Comparison of ENCODE assay signal across 8 cellular contexts in genomic region chr4:8199594-8200301, GRCh38. TPM values are rescaled to one million over a fixed set of nuclear protein-coding genes. Genes with fewer than 3 reads are reported as not detected.
DNase-seq lines count a peak whose midpoint lies in the region; ATAC-seq and TF ChIP-seq lines count a peak whose summit lies in the region.

No MANE protein-coding gene starts in this region.

- H3K4me3 ChIP-seq in right atrium auricular region = peak overlapping the region; percentile 45 to 48

- H3K4me1 Mint-ChIP-seq in HFFc6 (ENCODE audit: low read depth) = peaks cover 14% of the 10 kb centered on the region
- peaks cover 48% of the 10 kb centered on the region for H3K4me1 Mint-ChIP-seq in activated T-cell treated with anti-CD3 and anti-CD28 coated beads, Interleukin-2, amount 50 U/mL, for 24 hours (ENCODE audit: low read depth)
- peaks cover 37% of the 10 kb centered on the region for H3K4me1 Mint-ChIP-seq in stimulated activated naive CD8-positive, alpha-beta T cell treated with anti-CD3 and anti-CD28 coated beads, Interleukin-15, Interleukin-2, amounts not matched to agents 100 ng/mL and 50 ng/mL, for 24 hours (ENCODE audit: low read depth)

- no peak for ATAC-seq in GM21447 (IDR thresholded peaks at IDR 0.05; ENCODE audit: unreplicated experiment)

- peaks cover 15% of the 10 kb centered on the region for H3K27me3 Mint-ChIP-seq in HFFc6 (ENCODE audit: insufficient read depth)
- no peaks in the 10 kb centered on the region for H3K27me3 Mint-ChIP-seq in activated T-cell treated with anti-CD3 and anti-CD28 coated beads, Interleukin-2, amount 50 U/mL, for 24 hours
- H3K27me3 Mint-ChIP-seq in stimulated activated naive CD8-positive, alpha-beta T cell treated with anti-CD3 and anti-CD28 coated beads, Interleukin-15, Interleukin-2, amounts not matched to agents 100 ng/mL and 50 ng/mL, for 24 hours = no peaks in the 10 kb centered on the region

- DNase-seq in HFFc6 (no peak), right atrium auricular region (ENCODE audit: low spot score) (no peak), NCI-H2107 (lab: John Stamatoyannopoulos, UW) (no peak), LoVo (ENCODE audit: low spot score) (no peak), DMS 273 (lab: John Stamatoyannopoulos, UW; ENCODE audit: unreplicated experiment) (no peak)
- DNase-seq in activated T-cell treated with anti-CD3 and anti-CD28 coated beads, Interleukin-2, amount 50 U/mL, for 24 hours = peak; percentile 50

- H3K27ac Mint-ChIP-seq in HFFc6 = no peak overlapping the region
- peak overlapping the region; percentile 87 for H3K27ac Mint-ChIP-seq in activated T-cell treated with anti-CD3 and anti-CD28 coated beads, Interleukin-2, amount 50 U/mL, for 24 hours
- H3K27ac Mint-ChIP-seq in stimulated activated naive CD8-positive, alpha-beta T cell treated with anti-CD3 and anti-CD28 coated beads, Interleukin-15, Interleukin-2, amounts not matched to agents 100 ng/mL and 50 ng/mL, for 24 hours = peak overlapping the region; percentile 67

- no peaks in the 10 kb centered on the region for H3K9me3 Mint-ChIP-seq in HFFc6
- no peaks in the 10 kb centered on the region for H3K9me3 Mint-ChIP-seq in activated T-cell treated with anti-CD3 and anti-CD28 coated beads, Interleukin-2, amount 50 U/mL, for 24 hours
- no peaks in the 10 kb centered on the region for H3K9me3 Mint-ChIP-seq in stimulated activated naive CD8-positive, alpha-beta T cell treated with anti-CD3 and anti-CD28 coated beads, Interleukin-15, Interleukin-2, amounts not matched to agents 100 ng/mL and 50 ng/mL, for 24 hours

- H3K36me3 Mint-ChIP-seq in HFFc6 (ENCODE audit: low read depth) = no peaks in the 10 kb centered on the region
- no peaks in the 10 kb centered on the region for H3K36me3 Mint-ChIP-seq in activated T-cell treated with anti-CD3 and anti-CD28 coated beads, Interleukin-2, amount 50 U/mL, for 24 hours (ENCODE audit: low read depth)
- H3K36me3 Mint-ChIP-seq in stimulated activated naive CD8-positive, alpha-beta T cell treated with anti-CD3 and anti-CD28 coated beads, Interleukin-15, Interleukin-2, amounts not matched to agents 100 ng/mL and 50 ng/mL, for 24 hours (ENCODE audit: low read depth) = no peaks in the 10 kb centered on the region

- H3K27me3 ChIP-seq in right atrium auricular region = no peaks in the 10 kb centered on the region

- no peaks in the 10 kb centered on the region for H3K36me3 ChIP-seq in right atrium auricular region

- peak overlapping the region; percentile 70 to 82 for H3K27ac ChIP-seq in right atrium auricular region

- H3K9me3 ChIP-seq in right atrium auricular region = no peaks in the 10 kb centered on the region

- H3K4me3 Mint-ChIP-seq in HFFc6 = peak overlapping the region; percentile 43; the same call in 1 of the 2 replicates
- H3K4me3 Mint-ChIP-seq in activated T-cell treated with anti-CD3 and anti-CD28 coated beads, Interleukin-2, amount 50 U/mL, for 24 hours = peak overlapping the region; percentile 83
- peak overlapping the region; percentile 80 for H3K4me3 Mint-ChIP-seq in stimulated activated naive CD8-positive, alpha-beta T cell treated with anti-CD3 and anti-CD28 coated beads, Interleukin-15, Interleukin-2, amounts not matched to agents 100 ng/mL and 50 ng/mL, for 24 hours

- TF ChIP-seq CTCF in HFFc6 (IDR thresholded peaks at IDR 0.05) (no peak), right atrium auricular region (IDR thresholded peaks at IDR 0.05) (no peak)

- H3K4me1 ChIP-seq in right atrium auricular region = peaks cover 0 to 53% of the 10 kb centered on the region in 2 donors

RNA-seq across cellular contexts. Expression of gene SH3TC1, which starts 0.7 kb away (rescaled TPM):
- 1 to 10 TPM in 2 of 6 experiments, under 1 TPM in 4; 0.34 to 1.4 (median 0.86) TPM for total RNA-seq in HFFc6 (2021; fragmentation: NEBNext Ultra II Directional; extraction: Animal tissue kit (Norgen Biotek cat#: 25700))
- 10 to 100 TPM in 1 of 2 donors, 1 to 10 TPM in 1; 8.9 to 13.9 TPM for total RNA-seq in right atrium auricular region

RNA-seq across cellular contexts. Expression of gene ABLIM2, which starts 41.1 kb away (rescaled TPM):
- under 1 TPM in 1 of 6 experiments, not detected in 5; 0.14 TPM for total RNA-seq in HFFc6 (2021; fragmentation: NEBNext Ultra II Directional; extraction: Animal tissue kit (Norgen Biotek cat#: 25700))
- total RNA-seq in right atrium auricular region = 10 to 100 TPM in 1 of 2 donors, 1 to 10 TPM in 1; 5.7 to 11.2 TPM

Comparison
In these comparisons a context has a peak if more than half of its experiments do, and no peak if none do; other contexts are left out.
1. RNA of gene SH3TC1, which starts 0.7 kb away (total RNA-seq): 8.9 to 13.9 TPM in right atrium auricular region; 0.34 to 1.4 TPM in HFFc6; every median in the first group is over 4 times any median in the second.
2. RNA of gene ABLIM2, which starts 41.1 kb away (total RNA-seq): 5.7 to 11.2 TPM in right atrium auricular region; 0.14 TPM in HFFc6; every median in the first group is over 4 times any median in the second.
3. Peak in every context shown above with its lines, with median percentiles within 50 percentile points of each other: H3K4me3 Mint-ChIP-seq.